In genomic region chr2:102251042-102251848, GRCh38 we compare ENCODE assay signal across 8 cellular contexts.
DNase-seq lines count a peak whose midpoint lies in the region; ATAC-seq and TF ChIP-seq lines count a peak whose summit lies in the region.

No MANE protein-coding gene starts in this region.

- TF ChIP-seq EP300 in transverse colon (IDR thresholded peaks at IDR 0.05; ENCODE audit: low read depth): no peak

- intact Hi-C loops in transverse colon (cut with DNase I; ENCODE audit: low total_unique reads): no loop called here

- H4K20me1 ChIP-seq in fibroblast of lung (ENCODE audit: control insufficient read depth, extremely low read depth, insufficient read depth, low read length): no peaks in the 10 kb centered on the region

- H3K9me3 ChIP-seq in HUES64 (ENCODE audit: insufficient read depth, low read depth, low read length) (no peaks in the 10 kb centered on the region), fibroblast of lung (ENCODE audit: control insufficient read depth, insufficient read depth, low read depth, low read length) (no peaks in the 10 kb centered on the region), neutrophil (no peaks in the 10 kb centered on the region), transverse colon (no peaks in the 10 kb centered on the region)

- in situ Hi-C loops in transverse colon (cut with MboI; ENCODE audit: low pct_ligation_motif_present in 1 of 4, low pct_unique_long_range_greater_than_20kb in 1 of 4, low sequenced_read_pairs in 3 of 4): loop anchor here in 3 of 4 donors (10.0 kb wide), 4 partner anchors 94 to 194 kb away; partner anchors contain the start of gene IL18R1 (in 1 of the 3)

- no peaks in the 10 kb centered on the region for H3K4me1 ChIP-seq in HUES64 (ENCODE audit: insufficient read depth, low read length)
- H3K4me1 ChIP-seq in fibroblast of lung (ENCODE audit: control insufficient read depth, extremely low read depth, insufficient read depth, low read length): no peaks in the 10 kb centered on the region
- peaks cover 14 to 16% of the 10 kb centered on the region in 2 experiments for H3K4me1 ChIP-seq in neutrophil (ENCODE audit: control insufficient read depth in 1 of 2, insufficient read depth in 1 of 2, low read depth in 1 of 2, low read length in 1 of 2)
- peaks cover 0 to 10% (median 5%) of the 10 kb centered on the region in 4 donors for H3K4me1 ChIP-seq in transverse colon

- peaks cover 41% of the 10 kb centered on the region for H3K27me3 ChIP-seq in HUES64 (ENCODE audit: insufficient read depth, low read length)
- H3K27me3 ChIP-seq in fibroblast of lung (ENCODE audit: control insufficient read depth, insufficient read depth, low read length): no peaks in the 10 kb centered on the region
- H3K27me3 ChIP-seq in neutrophil: peaks cover 27% of the 10 kb centered on the region
- H3K27me3 ChIP-seq in transverse colon: peaks cover 5% of the 10 kb centered on the region

- H3K9ac ChIP-seq in HUES64 (ENCODE audit: low read depth, low read length) (no peak overlapping the region; the same call in 1 of the 2 replicates), fibroblast of lung (ENCODE audit: insufficient read depth, low read length) (no peak overlapping the region)

- H3K79me2 ChIP-seq in fibroblast of lung (ENCODE audit: control insufficient read depth, insufficient read depth, low read length): no peaks in the 10 kb centered on the region

- no peak for ATAC-seq in GM18858 (IDR thresholded peaks at IDR 0.05; ENCODE audit: unreplicated experiment)

- H3K27ac ChIP-seq in HUES64 (ENCODE audit: low read depth, low read length): no peak overlapping the region
- H3K27ac ChIP-seq in fibroblast of lung (ENCODE audit: insufficient read depth, low read length): no peak overlapping the region
- H3K27ac ChIP-seq in neutrophil: no peak overlapping the region
- H3K27ac ChIP-seq in transverse colon: peak overlapping the region in 1 of 4 donors; percentile 0

- DNase-seq in ELR (ENCODE audit: low read depth) (peak; percentile 54), activated T-cell treated with anti-CD3 and anti-CD28 coated beads for 24 hours (ENCODE audit: low read depth) (peak; percentile 57), fibroblast of lung (ENCODE audit: low read depth in 2 of 2) (peak; percentile 31 to 32), transverse colon (peak; percentile 73), NCI-H1105 treated with DMSO at 0.1 percent for 48 hours (lab: John Stamatoyannopoulos, UW) (no peak)

- no peak for TF ChIP-seq POLR2A in transverse colon (IDR thresholded peaks at IDR 0.05)

- peak overlapping the region; percentile 82 for H2AFZ ChIP-seq in fibroblast of lung (ENCODE audit: low read length)

- TF ChIP-seq CTCF in fibroblast of lung (conservative IDR thresholded peaks at IDR 0.05 in 1 of 2, IDR thresholded peaks at IDR 0.05 in 1 of 2; ENCODE audit: low read depth in 1 of 2, low read length in 2 of 2) (peak; percentile 29 to 50), neutrophil (IDR thresholded peaks at IDR 0.05) (peak; percentile 86), transverse colon (IDR thresholded peaks at IDR 0.05) (peak; percentile 62 to 76 (median 72))

- WGBS in HUES64: 7% methylated on average over 52 of the region's 52 CpGs
- WGBS in transverse colon (ENCODE audit: low coverage in 1 of 2), 2 donors: 3 to 4% methylated on average over 18 to 52 of the region's 52 CpGs

- H3K36me3 ChIP-seq in HUES64 (ENCODE audit: insufficient read depth, low read length): no peaks in the 10 kb centered on the region
- H3K36me3 ChIP-seq in fibroblast of lung (ENCODE audit: control insufficient read depth, insufficient read depth, low read length): no peaks in the 10 kb centered on the region
- H3K36me3 ChIP-seq in neutrophil: no peaks in the 10 kb centered on the region
- no peaks in the 10 kb centered on the region for H3K36me3 ChIP-seq in transverse colon

- H3K4me3 ChIP-seq in HUES64 (ENCODE audit: low read length) (peak overlapping the region; percentile 60), fibroblast of lung (replicated peaks in 1 of 4; ENCODE audit: control extremely low read depth in 1 of 4, insufficient read depth in 1 of 4, low read depth in 3 of 4, low read length in 4 of 4) (peak overlapping the region; percentile 20 to 54 (median 28)), neutrophil (ENCODE audit: low read depth in 1 of 2, low read length in 1 of 2) (peak overlapping the region; percentile 56 to 60), transverse colon (peak overlapping the region; percentile 7 to 51 (median 30))

- peak overlapping the region; percentile 59 for H3K4me2 ChIP-seq in fibroblast of lung (ENCODE audit: extremely low read depth, insufficient read depth, low read length)
